ENCODE assay signal across 22 cellular contexts in the genomic region with DNA sequence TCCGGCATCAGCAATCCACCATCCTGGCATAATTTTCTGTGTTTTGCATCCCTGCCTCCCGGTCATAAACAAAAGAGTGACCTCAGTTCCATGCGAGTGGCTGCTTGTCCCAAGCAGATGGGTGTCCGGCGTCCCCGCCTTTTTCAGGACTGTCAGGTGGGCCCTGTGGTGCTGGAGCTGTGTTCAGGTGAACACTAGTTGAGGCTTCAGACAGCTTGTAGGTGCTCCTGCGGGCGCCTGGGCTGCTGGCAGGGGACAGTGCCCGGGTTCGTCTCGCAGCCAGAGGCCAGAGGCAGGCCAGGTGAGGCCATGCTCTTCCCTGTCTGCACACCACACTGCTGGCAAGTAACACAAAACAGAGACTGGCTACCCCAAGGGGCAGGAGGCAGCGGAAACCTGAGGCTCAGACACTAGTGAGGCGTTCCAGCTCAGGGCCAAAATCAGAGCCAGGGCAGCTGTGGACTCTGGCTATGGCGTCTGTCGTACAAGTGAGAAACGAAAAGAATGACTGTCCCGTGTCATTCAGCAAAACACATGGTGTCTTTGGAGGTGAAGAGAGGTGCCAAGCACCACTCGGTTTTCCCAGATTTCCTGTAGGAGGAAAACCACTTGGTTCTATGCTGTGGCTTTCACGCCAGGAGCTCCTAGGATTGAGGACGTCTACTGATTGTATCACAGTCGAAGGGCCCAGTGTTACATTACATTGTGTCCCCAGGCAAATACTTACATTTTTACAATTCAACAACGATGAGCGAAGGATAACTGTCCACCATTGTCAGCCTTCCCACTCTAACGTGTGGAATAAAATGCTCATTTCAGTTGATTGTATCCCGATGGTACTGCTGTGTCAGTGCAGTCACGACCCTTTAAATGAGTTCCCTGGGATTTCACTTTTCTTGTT.
"Had no signal": no experiment of that assay in that cellular context is flagged by ENCODE, and none has a peak within 500 bp of the region (broad histone marks: within the 10 kb centered on the region; RNA-seq: fewer than 3 reads in every experiment).

No MANE protein-coding gene starts in this region.

- ATAC-seq: activated CD8-positive, alpha-beta T cell treated with anti-CD3 and anti-CD28 coated beads for 36 hours; gastroesophageal sphincter; left colon; naive thymus-derived CD4-positive, alpha-beta T cell; pancreas; sciatic nerve; SK-N-SH treated with all-trans-retinoic acid at 6 μM for 48 hours; stimulated activated effector memory CD8-positive, alpha-beta T cell treated with anti-CD3 and anti-CD28 coated beads, Interleukin-12 subunit alpha, Interleukin-12 subunit beta, amount 100 ng/mL, for 72 hours; T-cell had no signal

- H3K4me1 Mint-ChIP-seq: memory B cell; stimulated activated effector memory CD8-positive, alpha-beta T cell treated with anti-CD3 and anti-CD28 coated beads, Interleukin-12 subunit alpha, Interleukin-12 subunit beta, amount 100 ng/mL, for 72 hours had no signal

- H3K27me3 Mint-ChIP-seq: activated B cell treated with CpG ODN at 0.5 μM for 24 hours; activated CD8-positive, alpha-beta T cell treated with anti-CD3 and anti-CD28 coated beads for 36 hours; activated naive CD4-positive, alpha-beta T cell treated with anti-CD3 and anti-CD28 coated beads, Interleukin-2, amount 50 U/mL, for 24 hours; dendritic cell treated with granulocyte-macrophage colony-stimulating factor and Interleukin-4, amounts not matched to agents 40 ng/mL and 50 ng/mL, for 4 days; naive thymus-derived CD4-positive, alpha-beta T cell; T-cell had no signal

- H3K9me3 Mint-ChIP-seq: activated naive CD4-positive, alpha-beta T cell treated with anti-CD3 and anti-CD28 coated beads, Interleukin-2, amount 50 U/mL, for 24 hours had no signal

- DNase-seq: activated B cell treated with CpG ODN at 0.5 μM for 24 hours; activated CD4-positive, alpha-beta T cell treated with anti-CD3 and anti-CD28 coated beads for 4 hours; activated CD8-positive, alpha-beta T cell treated with anti-CD3 and anti-CD28 coated beads for 36 hours; activated gamma-delta T cell; activated T-cell treated with anti-CD3 and anti-CD28 coated beads, Interleukin-2, amount 50 U/mL, for 48 hours; effector memory CD4-positive, alpha-beta T cell; left colon; naive thymus-derived CD4-positive, alpha-beta T cell; pancreas; stimulated activated CD4-positive, alpha-beta T cell treated with anti-CD3 and anti-CD28 coated beads, Interleukin-4, amount 100 ng/mL, for 1 hour; T-cell had no signal

- H3K4me3 ChIP-seq: breast epithelium, esophagus muscularis mucosa, gastroesophageal sphincter, pancreas, smooth muscle cell, thoracic aorta had no signal

- H3K36me3 Mint-ChIP-seq: stimulated activated effector memory CD8-positive, alpha-beta T cell treated with anti-CD3 and anti-CD28 coated beads, Interleukin-12 subunit alpha, Interleukin-12 subunit beta, amount 100 ng/mL, for 72 hours had no signal

- H3K27me3 ChIP-seq: breast epithelium, esophagus muscularis mucosa, gastroesophageal sphincter, pancreas had no signal

- H3K27ac ChIP-seq: breast epithelium, esophagus muscularis mucosa, gastroesophageal sphincter, thoracic aorta had no signal

- H3K4me2 ChIP-seq: smooth muscle cell had no signal

- H3K4me3 Mint-ChIP-seq: activated B cell treated with CpG ODN at 0.5 μM for 24 hours; activated CD8-positive, alpha-beta T cell treated with anti-CD3 and anti-CD28 coated beads for 36 hours; activated naive CD4-positive, alpha-beta T cell treated with anti-CD3 and anti-CD28 coated beads, Interleukin-2, amount 50 U/mL, for 24 hours; dendritic cell treated with granulocyte-macrophage colony-stimulating factor and Interleukin-4, amounts not matched to agents 40 ng/mL and 50 ng/mL, for 4 days; memory B cell; naive thymus-derived CD4-positive, alpha-beta T cell; stimulated activated effector memory CD8-positive, alpha-beta T cell treated with anti-CD3 and anti-CD28 coated beads, Interleukin-12 subunit alpha, Interleukin-12 subunit beta, amount 100 ng/mL, for 72 hours; T-cell had no signal

- H3K36me3 ChIP-seq: breast epithelium, pancreas, thoracic aorta had no signal

- H3K27ac Mint-ChIP-seq: activated B cell treated with CpG ODN at 0.5 μM for 24 hours; activated CD8-positive, alpha-beta T cell treated with anti-CD3 and anti-CD28 coated beads for 36 hours; activated naive CD4-positive, alpha-beta T cell treated with anti-CD3 and anti-CD28 coated beads, Interleukin-2, amount 50 U/mL, for 24 hours; dendritic cell treated with granulocyte-macrophage colony-stimulating factor and Interleukin-4, amounts not matched to agents 40 ng/mL and 50 ng/mL, for 4 days; memory B cell; stimulated activated effector memory CD8-positive, alpha-beta T cell treated with anti-CD3 and anti-CD28 coated beads, Interleukin-12 subunit alpha, Interleukin-12 subunit beta, amount 100 ng/mL, for 72 hours; T-cell had no signal

- H3K4me1 ChIP-seq: breast epithelium, esophagus muscularis mucosa, gastroesophageal sphincter had no signal
